Comparison of ENCODE assay signal across 11 cellular contexts in genomic region chr20:4593149-4593525, GRCh38.
DNase-seq lines count a peak whose midpoint lies in the region; ATAC-seq and TF ChIP-seq lines count a peak whose summit lies in the region.
"Had no signal": no experiment of that assay in that cellular context is flagged by ENCODE, and none has a peak within 500 bp of the region (broad histone marks: within the 10 kb centered on the region; RNA-seq: fewer than 3 reads in every experiment).

No MANE protein-coding gene starts in this region.

- peak overlapping the region; percentile 36 for H3K4me3 Mint-ChIP-seq in activated naive CD4-positive, alpha-beta T cell treated with anti-CD3 and anti-CD28 coated beads for 36 hours
- H3K4me3 Mint-ChIP-seq in stimulated activated naive B cell treated with anti-CD40 and anti-IgM and Interleukin-4, amounts not matched to agents 10 μg/mL and 1 μg/mL and 100 μg/mL, for 72 hours: peak overlapping the region; percentile 32 to 47

- H3K36me3 ChIP-seq in PC-9 (ENCODE audit: low read depth) (no peaks in the 10 kb centered on the region), iPS-15b (ENCODE audit: control insufficient read depth, insufficient read depth, low read length) (no peaks in the 10 kb centered on the region)
- H3K36me3 ChIP-seq: prostate gland had no signal

- no TSS peak for BruUV-seq in PC-9 (replicated peaks; lab: Mats Ljungman, UMichigan)

- no peak for DNase-seq in activated naive CD4-positive, alpha-beta T cell treated with anti-CD3 and anti-CD28 coated beads for 36 hours
- DNase-seq in activated naive CD4-positive, alpha-beta T cell (lab: John Stamatoyannopoulos, UW): no peak
- DNase-seq in PC-9: no peak
- no peak for DNase-seq in stimulated activated naive B cell treated with anti-CD40 and anti-IgM and Interleukin-4, amounts not matched to agents 10 μg/mL and 1 μg/mL and 100 μg/mL, for 72 hours
- DNase-seq in SIG-M5 (lab: John Stamatoyannopoulos, UW): no peak
- DNase-seq in KG1 (lab: John Stamatoyannopoulos, UW): no peak
- no peak for DNase-seq in hepatic stellate cell (ENCODE audit: low spot score)
- DNase-seq: NCI-H1417 treated with DMSO at 0.1 percent for 48 hours, NCI-H524 treated with DMSO at 0.1 percent for 48 hours had no signal

- intact Hi-C loops in activated naive CD4-positive, alpha-beta T cell treated with anti-CD3 and anti-CD28 coated beads for 36 hours (cut with micrococcal nuclease): no loop called here
- intact Hi-C loops in PC-9 (cut with micrococcal nuclease; ENCODE audit: unreplicated experiment): loop anchor here (2.0 to 5.0 kb wide), 3 partner anchors 81 to 484 kb away; no protein-coding TSS in a partner anchor

- CTCF ChIA-PET in activated naive CD4-positive, alpha-beta T cell treated with anti-CD3 and anti-CD28 coated beads for 36 hours (lab: Charles Lee): interaction anchor here (0.6 to 2.1 kb wide), 6 partner anchors 13 to 539 kb away, joined by 3 to 5 read pairs (median 3); no protein-coding TSS in a partner anchor
- CTCF ChIA-PET in PC-9 (lab: Charles Lee): no interaction called here

- H3K27me3 ChIP-seq in PC-9 (ENCODE audit: insufficient read depth, low read depth) (no peaks in the 10 kb centered on the region), iPS-15b (ENCODE audit: control insufficient read depth, insufficient read depth, low read length) (peaks cover 18% of the 10 kb centered on the region)

- H3K4me3 ChIP-seq in PC-9: peak overlapping the region; percentile 48; the same call in 1 of the 2 replicates
- H3K4me3 ChIP-seq in iPS-15b (ENCODE audit: low read depth, low read length): peak overlapping the region; percentile 58

- peak overlapping the region; percentile 82 for H3K4me2 ChIP-seq in PC-9

- ATAC-seq in stimulated activated naive B cell treated with anti-CD40 and anti-IgM and Interleukin-4, amounts not matched to agents 10 μg/mL and 1 μg/mL and 100 μg/mL, for 72 hours (replicated peaks): no peak

- H3K4me1 ChIP-seq in PC-9 (replicated peaks; ENCODE audit: insufficient read depth): peaks cover 5% of the 10 kb centered on the region; the same call in 1 of the 2 replicates
- peaks cover 4% of the 10 kb centered on the region for H3K4me1 ChIP-seq in iPS-15b (ENCODE audit: control insufficient read depth, insufficient read depth, low read length)

- H4K20me1 ChIP-seq in PC-9 (ENCODE audit: insufficient read depth): no peaks in the 10 kb centered on the region

- no peaks in the 10 kb centered on the region for H3K9me3 Mint-ChIP-seq in activated naive CD4-positive, alpha-beta T cell treated with anti-CD3 and anti-CD28 coated beads for 36 hours
- H3K9me3 Mint-ChIP-seq in stimulated activated naive B cell treated with anti-CD40 and anti-IgM and Interleukin-4, amounts not matched to agents 10 μg/mL and 1 μg/mL and 100 μg/mL, for 72 hours: no peaks in the 10 kb centered on the region

- H3K27ac Mint-ChIP-seq in activated naive CD4-positive, alpha-beta T cell treated with anti-CD3 and anti-CD28 coated beads for 36 hours: no peak overlapping the region
- H3K27ac Mint-ChIP-seq in stimulated activated naive B cell treated with anti-CD40 and anti-IgM and Interleukin-4, amounts not matched to agents 10 μg/mL and 1 μg/mL and 100 μg/mL, for 72 hours: no peak overlapping the region

- POLR2A ChIA-PET in PC-9 (lab: Charles Lee; ENCODE audit: unreplicated experiment): interaction anchor here (0.5 kb wide), 1 partner anchor 255 kb away, joined by 3 read pairs; no protein-coding TSS in a partner anchor

- H3F3A ChIP-seq in PC-9 (ENCODE audit: insufficient read depth, low read depth): 0 out of 2 replicates have a peak, but pooled peaks cover under 1% of the 10 kb centered on the region

- no peak for TF ChIP-seq CTCF in PC-9 (conservative IDR thresholded peaks at IDR 0.05)

- no peak overlapping the region for H3K27ac ChIP-seq in PC-9
- H3K27ac ChIP-seq: prostate gland had no signal

- H3K9me3 ChIP-seq in PC-9 (ENCODE audit: insufficient read depth, low read depth) (no peaks in the 10 kb centered on the region), iPS-15b (ENCODE audit: control insufficient read depth, insufficient read depth, low read length) (no peaks in the 10 kb centered on the region)
- H3K9me3 ChIP-seq: prostate gland had no signal

- no peaks in the 10 kb centered on the region for H3K79me2 ChIP-seq in PC-9 (ENCODE audit: low read depth)

- peaks cover 5% of the 10 kb centered on the region for H3K4me1 Mint-ChIP-seq in activated naive CD4-positive, alpha-beta T cell treated with anti-CD3 and anti-CD28 coated beads for 36 hours (ENCODE audit: low read depth)
- H3K4me1 Mint-ChIP-seq in stimulated activated naive B cell treated with anti-CD40 and anti-IgM and Interleukin-4, amounts not matched to agents 10 μg/mL and 1 μg/mL and 100 μg/mL, for 72 hours: peaks cover 5 to 13% of the 10 kb centered on the region in 2 donors

- 0 out of 2 replicates have a peak overlapping the region, but pooled peaks have one; percentile 67 for H2AFZ ChIP-seq in PC-9

- no peaks in the 10 kb centered on the region for H3K9me2 ChIP-seq in PC-9 (ENCODE audit: insufficient read depth)

- H3K27me3 Mint-ChIP-seq in activated naive CD4-positive, alpha-beta T cell treated with anti-CD3 and anti-CD28 coated beads for 36 hours (ENCODE audit: low read depth): peaks cover 11% of the 10 kb centered on the region
- H3K27me3 Mint-ChIP-seq in stimulated activated naive B cell treated with anti-CD40 and anti-IgM and Interleukin-4, amounts not matched to agents 10 μg/mL and 1 μg/mL and 100 μg/mL, for 72 hours: peaks cover 23 to 27% of the 10 kb centered on the region in 2 donors

- no peak overlapping the region for H3K9ac ChIP-seq in iPS-15b (ENCODE audit: low read depth, low read length)

- no peaks in the 10 kb centered on the region for H3K36me3 Mint-ChIP-seq in activated naive CD4-positive, alpha-beta T cell treated with anti-CD3 and anti-CD28 coated beads for 36 hours (ENCODE audit: low read depth)
- H3K36me3 Mint-ChIP-seq in stimulated activated naive B cell treated with anti-CD40 and anti-IgM and Interleukin-4, amounts not matched to agents 10 μg/mL and 1 μg/mL and 100 μg/mL, for 72 hours: no peaks in the 10 kb centered on the region
